Comparison of ENCODE assay signal across 8 cellular contexts in genomic region chr11:62753736-62754603, GRCh38. TPM values are rescaled to one million over a fixed set of nuclear protein-coding genes. Genes with fewer than 3 reads are reported as not detected.
DNase-seq lines count a peak whose midpoint lies in the region; ATAC-seq and TF ChIP-seq lines count a peak whose summit lies in the region.

ZBTB3 (minus strand) TSS chr11:62754160; CDS start chr11:62753664, 496 bp downstream.

- H3K27me3 ChIP-seq in OCI-LY3 (ENCODE audit: low read depth, low read length) (no peaks in the 10 kb centered on the region), mononuclear cell (ENCODE audit: insufficient read depth, low read length) (no peaks in the 10 kb centered on the region)

- no peaks in the 10 kb centered on the region for H3K9me3 ChIP-seq in OCI-LY3 (ENCODE audit: insufficient read depth, low read length)
- H3K9me3 ChIP-seq in mononuclear cell (ENCODE audit: low read depth, low read length) = no peaks in the 10 kb centered on the region

- peak within 1 kb of the TSS; percentile 60 for H3K27ac ChIP-seq in OCI-LY3 (ENCODE audit: low read length)

- H4K20me1 ChIP-seq in OCI-LY3 (ENCODE audit: insufficient read depth, low read length) = no peaks in the 10 kb centered on the region

- H3K4me1 ChIP-seq in OCI-LY3 (ENCODE audit: low read length) = peaks cover 8% of the 10 kb centered on the region
- H3K4me1 ChIP-seq in mononuclear cell (ENCODE audit: insufficient read depth, low read length) = peaks cover 23% of the 10 kb centered on the region

- peak within 1 kb of the TSS; percentile 71 for H3K9ac ChIP-seq in OCI-LY3 (ENCODE audit: low read length)

- peaks cover 9% of the 10 kb centered on the region for H3K36me3 ChIP-seq in OCI-LY3 (replicated peaks; ENCODE audit: low read depth, low read length)

- TF ChIP-seq CTCF in OCI-LY3 (IDR thresholded peaks at IDR 0.05; ENCODE audit: low read depth, low read length) (no peak), epithelial cell of esophagus (IDR thresholded peaks at IDR 0.05; ENCODE audit: insufficient read depth, low read depth, low read length, missing control alignments) (no peak)

- H3K4me2 ChIP-seq in OCI-LY3 (ENCODE audit: low read length) = peak within 1 kb of the TSS; percentile 81

- peak; percentile 90 for DNase-seq in D341Med (ENCODE audit: low spot score)
- DNase-seq in HuH-7 (ENCODE audit: low spot score) = peak; percentile 82
- peak; percentile 96 for DNase-seq in activated T-cell treated with anti-CD3 and anti-CD28 coated beads for 1 hour (ENCODE audit: low read depth)
- peak; percentile 100 for DNase-seq in epithelial cell of esophagus (ENCODE audit: low read depth)
- DNase-seq in stimulated activated CD8-positive, alpha-beta memory T cell treated with anti-CD3 and anti-CD28 coated beads, Interleukin-4, amount 100 ng/mL, for 1 hour (ENCODE audit: low read depth in 2 of 2, low spot score in 1 of 2) = peak; percentile 93 to 97

- peak within 1 kb of the TSS; percentile 94 for H2AFZ ChIP-seq in OCI-LY3 (ENCODE audit: low read depth, low read length)

- no peaks in the 10 kb centered on the region for H3K79me2 ChIP-seq in OCI-LY3 (ENCODE audit: low read length)

- H3K4me3 ChIP-seq in OCI-LY3 (ENCODE audit: low read length) (peak within 1 kb of the TSS; percentile 78), epithelial cell of esophagus (ENCODE audit: low read length) (peak within 1 kb of the TSS; percentile 95), mononuclear cell (ENCODE audit: low read length) (peak within 1 kb of the TSS; percentile 82)

- peak; percentile 91 for ATAC-seq in GM21515 (IDR thresholded peaks at IDR 0.05; ENCODE audit: unreplicated experiment)

RNA-seq across cellular contexts. Expression of gene ZBTB3, which starts in this region (rescaled TPM):
- total RNA-seq in mononuclear cell = 5.7 TPM

Comparison
In these comparisons a context has a peak if more than half of its experiments do, and no peak if none do; other contexts are left out.
1. Peak in every context shown above with its lines: DNase-seq, ATAC-seq, H3K4me3 ChIP-seq and H3K27ac ChIP-seq.